In genomic region chr19:29560313-29561075, GRCh38 we compare ENCODE assay signal across 21 cellular contexts. TPM values are rescaled to one million over a fixed set of nuclear protein-coding genes. Genes with fewer than 3 reads are reported as not detected.
DNase-seq lines count a peak whose midpoint lies in the region; FAIRE-seq and TF ChIP-seq lines count a peak whose summit lies in the region.
"Had no signal": no experiment of that assay in that cellular context is flagged by ENCODE, and none has a peak within 500 bp of the region (broad histone marks: within the 10 kb centered on the region; RNA-seq: fewer than 3 reads in every experiment).

No MANE protein-coding gene starts in this region.

- H3F3A ChIP-seq in GM23248 (ENCODE audit: insufficient read depth): no peaks in the 10 kb centered on the region

- 46 to 47% methylated on average over 6 of the region's 6 CpGs for WGBS in GM23248 (ENCODE audit: low coverage in 1 of 2, low lambda C conversion rate in 2 of 2, missing lambda C conversion rate in 2 of 2), 2 experiments

- H3K4me2 ChIP-seq in GM23248 (ENCODE audit: unreplicated experiment): no peak overlapping the region
- H3K4me2 ChIP-seq: BLaER1 treated with 17β-estradiol and CSF1 and Interleukin-3, amounts not matched to agents 10 nM and 100 nM had no signal

- no peak overlapping the region for H3K9ac ChIP-seq in GM23248
- H3K9ac ChIP-seq: BLaER1 treated with 17β-estradiol and CSF1 and Interleukin-3, amounts not matched to agents 10 nM and 100 nM had no signal

- TF ChIP-seq CTCF in type B pancreatic cell (conservative IDR thresholded peaks at IDR 0.05): no peak

- H3K36me3 Mint-ChIP-seq in activated T-cell treated with anti-CD3 and anti-CD28 coated beads, Interleukin-2, amount 50 U/mL, for 24 hours (ENCODE audit: low read depth): no peaks in the 10 kb centered on the region
- no peaks in the 10 kb centered on the region for H3K36me3 Mint-ChIP-seq in type B pancreatic cell

- H3K36me3 ChIP-seq in GM23248 (ENCODE audit: low read depth): no peaks in the 10 kb centered on the region
- H3K36me3 ChIP-seq: BLaER1 treated with 17β-estradiol and CSF1 and Interleukin-3, amounts not matched to agents 10 nM and 100 nM had no signal

- peaks cover 41% of the 10 kb centered on the region for H3K27me3 Mint-ChIP-seq in activated T-cell treated with anti-CD3 and anti-CD28 coated beads, Interleukin-2, amount 50 U/mL, for 24 hours
- H3K27me3 Mint-ChIP-seq in type B pancreatic cell: peaks cover 48% of the 10 kb centered on the region

- peak; percentile 70 for FAIRE-seq in urothelium cell line (lab: Jason Lieb, UNC)
- FAIRE-seq: GM12891, GM18507, H1 had no signal

- DNase-seq in activated T-cell treated with anti-CD3 and anti-CD28 coated beads, Interleukin-2, amount 50 U/mL, for 24 hours: peak; percentile 7
- no peak for DNase-seq in activated T-cell treated with anti-CD3 and anti-CD28 coated beads, Interleukin-2, amount 50 U/mL, for 1 hour
- peak; percentile 47 for DNase-seq in NCI-H2107 (lab: John Stamatoyannopoulos, UW)
- DNase-seq in NCI-H526 treated with DMSO at 0.1 percent for 48 hours (lab: John Stamatoyannopoulos, UW): peak; percentile 13
- no peak for DNase-seq in urothelium cell line (ENCODE audit: low spot score)
- no peak for DNase-seq in GM23248
- no peak for DNase-seq in type B pancreatic cell (ENCODE audit: extremely low spot score, unreplicated experiment)
- DNase-seq in HuH-7 (ENCODE audit: low spot score): no peak
- DNase-seq: GF-D8, KG1, NCI-H1930, NCI-H226, NCI-H774, SW 1271 had no signal

- H3K27ac ChIP-seq in GM23248: no peak overlapping the region
- H3K27ac ChIP-seq: BLaER1 treated with 17β-estradiol and CSF1 and Interleukin-3, amounts not matched to agents 10 nM and 100 nM had no signal

- no peaks in the 10 kb centered on the region for H3K79me2 ChIP-seq in GM23248 (ENCODE audit: insufficient read depth)

- H3K27ac Mint-ChIP-seq in activated T-cell treated with anti-CD3 and anti-CD28 coated beads, Interleukin-2, amount 50 U/mL, for 24 hours: no peak overlapping the region
- H3K27ac Mint-ChIP-seq in type B pancreatic cell: no peak overlapping the region

- H3K9me3 Mint-ChIP-seq in activated T-cell treated with anti-CD3 and anti-CD28 coated beads, Interleukin-2, amount 50 U/mL, for 24 hours: peaks cover 19% of the 10 kb centered on the region
- no peaks in the 10 kb centered on the region for H3K9me3 Mint-ChIP-seq in type B pancreatic cell

- no peaks in the 10 kb centered on the region for H4K20me1 ChIP-seq in GM23248 (ENCODE audit: insufficient read depth)
- H4K20me1 ChIP-seq: BLaER1 treated with 17β-estradiol and CSF1 and Interleukin-3, amounts not matched to agents 10 nM and 100 nM had no signal

- in situ Hi-C loops in GM23248 (cut with MboI): no loop called here

- peaks cover 12% of the 10 kb centered on the region for H3K4me1 Mint-ChIP-seq in activated T-cell treated with anti-CD3 and anti-CD28 coated beads, Interleukin-2, amount 50 U/mL, for 24 hours (ENCODE audit: low read depth)
- H3K4me1 Mint-ChIP-seq in type B pancreatic cell (ENCODE audit: unreplicated experiment): no peaks in the 10 kb centered on the region

- no peak overlapping the region for H3K4me3 ChIP-seq in GM23248
- H3K4me3 ChIP-seq: BLaER1 treated with 17β-estradiol and CSF1 and Interleukin-3, amounts not matched to agents 10 nM and 100 nM had no signal

- H3K9me2 ChIP-seq in GM23248 (ENCODE audit: insufficient read depth): no peaks in the 10 kb centered on the region

- no peaks in the 10 kb centered on the region for H3K4me1 ChIP-seq in GM23248 (ENCODE audit: insufficient read depth)
- H3K4me1 ChIP-seq: BLaER1 treated with 17β-estradiol and CSF1 and Interleukin-3, amounts not matched to agents 10 nM and 100 nM had no signal

- no peak overlapping the region for H3K4me3 Mint-ChIP-seq in activated T-cell treated with anti-CD3 and anti-CD28 coated beads, Interleukin-2, amount 50 U/mL, for 24 hours
- H3K4me3 Mint-ChIP-seq in type B pancreatic cell: no peak overlapping the region

- peaks cover 9% of the 10 kb centered on the region; the same call in 1 of the 2 replicates for H3K27me3 ChIP-seq in GM23248 (replicated peaks; ENCODE audit: insufficient read depth)
- H3K27me3 ChIP-seq: BLaER1 treated with 17β-estradiol and CSF1 and Interleukin-3, amounts not matched to agents 10 nM and 100 nM had no signal

- no peak overlapping the region for H2AFZ ChIP-seq in GM23248

- no peaks in the 10 kb centered on the region for H3K9me3 ChIP-seq in GM23248 (ENCODE audit: low read depth)

RNA-seq across cellular contexts. Expression of gene VSTM2B, which starts 34.7 kb away (rescaled TPM):
- not detected in 2 replicates for total RNA-seq in GM23248 (2014; rRNA removed; shearing (Covaris generic))
- polyA plus RNA-seq in GM23248 (2016; fragmentation: Nextera tagmentation; extraction: Ambion mirVana): not detected in 2 replicates
- total RNA-seq in type B pancreatic cell (ENCODE audit: low replicate concordance): 0.68 TPM in 1 of 2 replicates, not detected in the other
- total RNA-seq: A172, Daoy, SK-MEL-5 had no signal

RNA-seq across cellular contexts. Expression of gene POP4, which starts 45.6 kb away (rescaled TPM):
- total RNA-seq in GM23248 (2014; rRNA removed; shearing (Covaris generic)): 62.5 and 65.8 TPM in 2 replicates
- polyA plus RNA-seq in GM23248 (2016; fragmentation: Nextera tagmentation; extraction: Ambion mirVana): 132 and 139 TPM in 2 replicates
- total RNA-seq in type B pancreatic cell (ENCODE audit: low replicate concordance): 48.4 and 51.3 TPM in 2 replicates

Comparison
In these comparisons a context has a peak if more than half of its experiments do, and no peak if none do; other contexts are left out.
1. DNase-seq: peak in activated T-cell treated with anti-CD3 and anti-CD28 coated beads, Interleukin-2, amount 50 U/mL, for 24 hours (single experiment), NCI-H2107 (single experiment) and NCI-H526 treated with DMSO at 0.1 percent for 48 hours (single experiment); none in activated T-cell treated with anti-CD3 and anti-CD28 coated beads, Interleukin-2, amount 50 U/mL, for 1 hour (single experiment), urothelium cell line (single experiment), GM23248 (single experiment), type B pancreatic cell (single experiment) and HuH-7 (single experiment).